Comparison of ENCODE assay signal across 8 cellular contexts in genomic region chr1:66929999-66930822, GRCh38. TPM values are rescaled to one million over a fixed set of nuclear protein-coding genes. Genes with fewer than 3 reads are reported as not detected.
DNase-seq lines count a peak whose midpoint lies in the region; ATAC-seq and TF ChIP-seq lines count a peak whose summit lies in the region.

No MANE protein-coding gene starts in this region.

- WGBS in lung, 2 donors: 0 to 1% methylated on average over 62 to 83 of the region's 83 CpGs

- peak overlapping the region; percentile 85 to 98 (median 93) for H3K27ac Mint-ChIP-seq in CD8-positive, alpha-beta memory T cell
- peak overlapping the region; percentile 84 for H3K27ac Mint-ChIP-seq in activated CD8-positive, alpha-beta T cell treated with anti-CD3 and anti-CD28 coated beads, Interleukin-2, amount 10 ng/mL, durations not matched to agents 7 days and 5 days

- peaks cover 59 to 77% (median 76%) of the 10 kb centered on the region in 3 donors for H3K4me1 Mint-ChIP-seq in CD8-positive, alpha-beta memory T cell
- peaks cover 61% of the 10 kb centered on the region for H3K4me1 Mint-ChIP-seq in activated CD8-positive, alpha-beta T cell treated with anti-CD3 and anti-CD28 coated beads, Interleukin-2, amount 10 ng/mL, durations not matched to agents 7 days and 5 days (ENCODE audit: low read depth)

- POLR2A ChIA-PET in CD8-positive, alpha-beta memory T cell (lab: Charles Lee): interaction anchor here (1.3 to 1.5 kb wide), 4 partner anchors 30 to 756 kb away, joined by 3 to 5 read pairs (median 4); no protein-coding TSS in a partner anchor
- POLR2A ChIA-PET in activated CD8-positive, alpha-beta T cell treated with anti-CD3 and anti-CD28 coated beads, Interleukin-2, amount 10 ng/mL, durations not matched to agents 7 days and 5 days (lab: Charles Lee): interaction anchor here (0.5 to 1.7 kb wide), 9 partner anchors 9 to 385 kb away, joined by 3 to 11 read pairs (median 4); partner anchors contain the start of gene SLC35D1

- ATAC-seq in GM19455 (IDR thresholded peaks at IDR 0.05; ENCODE audit: unreplicated experiment) (peak; percentile 64), lung (ENCODE audit: insufficient read depth, low FRiP score) (peak; percentile 86)
- peak; percentile 65 for ATAC-seq in activated CD8-positive, alpha-beta T cell treated with anti-CD3 and anti-CD28 coated beads, Interleukin-2, amount 10 ng/mL, durations not matched to agents 7 days and 5 days

- H3K27ac ChIP-seq in CD8-positive, alpha-beta memory T cell (ENCODE audit: low read depth, low read length): peak overlapping the region; percentile 94
- peak overlapping the region; percentile 98 for H3K27ac ChIP-seq in lung (ENCODE audit: low read depth in 1 of 2, low read length in 1 of 2)

- peak; percentile 24 for TF ChIP-seq CTCF in lung (IDR thresholded peaks at IDR 0.05; ENCODE audit: control extremely low read depth, extremely low read depth)

- no peaks in the 10 kb centered on the region for H3K36me3 ChIP-seq in CD8-positive, alpha-beta memory T cell (ENCODE audit: insufficient read depth, low read length)
- H3K36me3 ChIP-seq in lung (ENCODE audit: control insufficient read depth in 2 of 2, insufficient read depth in 2 of 2, low read length in 2 of 2): no peaks in the 10 kb centered on the region

- H3K27me3 ChIP-seq in CD8-positive, alpha-beta memory T cell (ENCODE audit: insufficient read depth, low read length, poor library complexity, severe bottlenecking): no peaks in the 10 kb centered on the region
- H3K27me3 ChIP-seq in lung (ENCODE audit: control insufficient read depth, insufficient read depth): no peaks in the 10 kb centered on the region

- peak overlapping the region; percentile 84 to 97 (median 93) for H3K4me3 Mint-ChIP-seq in CD8-positive, alpha-beta memory T cell
- H3K4me3 Mint-ChIP-seq in activated CD8-positive, alpha-beta T cell treated with anti-CD3 and anti-CD28 coated beads, Interleukin-2, amount 10 ng/mL, durations not matched to agents 7 days and 5 days: peak overlapping the region; percentile 81

- H3K4me1 ChIP-seq in CD8-positive, alpha-beta memory T cell (ENCODE audit: insufficient read depth, low read length): peaks cover 58% of the 10 kb centered on the region
- peaks cover 2 to 13% of the 10 kb centered on the region in 2 donors for H3K4me1 ChIP-seq in lung (ENCODE audit: control insufficient read depth in 2 of 2, insufficient read depth in 2 of 2, low read length in 2 of 2)

- H3K9me3 ChIP-seq in CD8-positive, alpha-beta memory T cell (ENCODE audit: low read length): no peaks in the 10 kb centered on the region
- no peaks in the 10 kb centered on the region for H3K9me3 ChIP-seq in lung (ENCODE audit: control insufficient read depth in 2 of 2, insufficient read depth in 1 of 2, low read length in 1 of 2)

- peaks cover 0 to 2% of the 10 kb centered on the region in 2 donors for H3K27me3 Mint-ChIP-seq in CD8-positive, alpha-beta memory T cell
- H3K27me3 Mint-ChIP-seq in activated CD8-positive, alpha-beta T cell treated with anti-CD3 and anti-CD28 coated beads, Interleukin-2, amount 10 ng/mL, durations not matched to agents 7 days and 5 days (ENCODE audit: low read depth): no peaks in the 10 kb centered on the region

- peak; percentile 93 to 96 (median 93) for DNase-seq in CD8-positive, alpha-beta memory T cell
- DNase-seq in HK-2 (ENCODE audit: unreplicated experiment) (peak; percentile 94), NCI-H82 treated with DMSO at 0.1 percent for 48 hours (lab: John Stamatoyannopoulos, UW; ENCODE audit: unreplicated experiment) (peak; percentile 83), ecto neural progenitor cell (ENCODE audit: low spot score) (peak; percentile 98), lung (ENCODE audit: low spot score) (peak; percentile 94)
- DNase-seq in activated CD8-positive, alpha-beta T cell treated with anti-CD3 and anti-CD28 coated beads, Interleukin-2, amount 10 ng/mL, durations not matched to agents 7 days and 5 days: peak; percentile 94
- peak; percentile 74 to 90 (median 89) for DNase-seq in stimulated activated CD4-positive, alpha-beta T cell treated with anti-CD3 and anti-CD28 coated beads, TNF-alpha, amount 100 ng/mL, for 1 hour (ENCODE audit: low read depth in 3 of 3, low spot score in 1 of 3)

- no peaks in the 10 kb centered on the region for H3K9me3 Mint-ChIP-seq in CD8-positive, alpha-beta memory T cell
- H3K9me3 Mint-ChIP-seq in activated CD8-positive, alpha-beta T cell treated with anti-CD3 and anti-CD28 coated beads, Interleukin-2, amount 10 ng/mL, durations not matched to agents 7 days and 5 days (ENCODE audit: insufficient read depth): no peaks in the 10 kb centered on the region

- CTCF ChIA-PET in CD8-positive, alpha-beta memory T cell (lab: Charles Lee): interaction anchor here (0.9 to 1.6 kb wide), 8 partner anchors 16 to 241 kb away, joined by 3 to 6 read pairs (median 3); no protein-coding TSS in a partner anchor
- CTCF ChIA-PET in activated CD8-positive, alpha-beta T cell treated with anti-CD3 and anti-CD28 coated beads, Interleukin-2, amount 10 ng/mL, durations not matched to agents 7 days and 5 days (lab: Charles Lee): interaction anchor here (1.0 to 1.5 kb wide), 3 partner anchors 8 to 167 kb away, joined by 3 to 4 read pairs (median 4); no protein-coding TSS in a partner anchor

- H3K36me3 Mint-ChIP-seq in CD8-positive, alpha-beta memory T cell: peaks cover 0 to 16% (median 2%) of the 10 kb centered on the region in 3 donors
- peaks cover 39% of the 10 kb centered on the region for H3K36me3 Mint-ChIP-seq in activated CD8-positive, alpha-beta T cell treated with anti-CD3 and anti-CD28 coated beads, Interleukin-2, amount 10 ng/mL, durations not matched to agents 7 days and 5 days (ENCODE audit: low read depth)

- H3K4me3 ChIP-seq in CD8-positive, alpha-beta memory T cell (ENCODE audit: low read length): peak overlapping the region; percentile 79
- peak overlapping the region; percentile 82 for H3K4me3 ChIP-seq in lung

RNA-seq across cellular contexts. Expression of gene MIER1, which starts 5.4 kb away (rescaled TPM):
- total RNA-seq in CD8-positive, alpha-beta memory T cell: 10 to 100 TPM; 53.1 to 55.3 TPM
- 38.6 TPM for polyA plus RNA-seq in CD8-positive, alpha-beta memory T cell
- total RNA-seq in activated CD8-positive, alpha-beta T cell treated with anti-CD3 and anti-CD28 coated beads, Interleukin-2, amount 10 ng/mL, durations not matched to agents 7 days and 5 days: 10 to 100 TPM; 49.3 to 54.1 TPM
- total RNA-seq in lung: 10 to 100 TPM; 28.6 to 42.4 TPM
- polyA plus RNA-seq in lung: 10 to 100 TPM; 12.6 to 14.4 TPM

RNA-seq across cellular contexts. Expression of gene DNAI4, which starts 5.6 kb away (rescaled TPM):
- 1 to 10 TPM in 1 of 2 experiments, under 1 TPM in 1; 0.86 to 1.8 TPM for total RNA-seq in CD8-positive, alpha-beta memory T cell
- 0.77 TPM for polyA plus RNA-seq in CD8-positive, alpha-beta memory T cell
- 1 to 10 TPM; 1.4 to 3.6 TPM for total RNA-seq in activated CD8-positive, alpha-beta T cell treated with anti-CD3 and anti-CD28 coated beads, Interleukin-2, amount 10 ng/mL, durations not matched to agents 7 days and 5 days
- 10 to 100 TPM; 24.8 to 61.1 TPM for total RNA-seq in lung
- polyA plus RNA-seq in lung: 1 to 10 TPM; 4.4 to 6.3 TPM

Comparison
In these comparisons a context has a peak if more than half of its experiments do, and no peak if none do; other contexts are left out.
1. Peak in every context shown above with its lines: DNase-seq, ATAC-seq, H3K4me3 ChIP-seq and H3K27ac ChIP-seq.
2. RNA of gene DNAI4, which starts 5.6 kb away (total RNA-seq): 24.8 to 61.1 TPM in lung; 1.4 to 3.6 TPM in activated CD8-positive, alpha-beta T cell treated with anti-CD3 and anti-CD28 coated beads, Interleukin-2, amount 10 ng/mL, durations not matched to agents 7 days and 5 days and 0.86 to 1.8 TPM in CD8-positive, alpha-beta memory T cell; every median in the first group is over 4 times any median in the second.